In the genomic region with DNA sequence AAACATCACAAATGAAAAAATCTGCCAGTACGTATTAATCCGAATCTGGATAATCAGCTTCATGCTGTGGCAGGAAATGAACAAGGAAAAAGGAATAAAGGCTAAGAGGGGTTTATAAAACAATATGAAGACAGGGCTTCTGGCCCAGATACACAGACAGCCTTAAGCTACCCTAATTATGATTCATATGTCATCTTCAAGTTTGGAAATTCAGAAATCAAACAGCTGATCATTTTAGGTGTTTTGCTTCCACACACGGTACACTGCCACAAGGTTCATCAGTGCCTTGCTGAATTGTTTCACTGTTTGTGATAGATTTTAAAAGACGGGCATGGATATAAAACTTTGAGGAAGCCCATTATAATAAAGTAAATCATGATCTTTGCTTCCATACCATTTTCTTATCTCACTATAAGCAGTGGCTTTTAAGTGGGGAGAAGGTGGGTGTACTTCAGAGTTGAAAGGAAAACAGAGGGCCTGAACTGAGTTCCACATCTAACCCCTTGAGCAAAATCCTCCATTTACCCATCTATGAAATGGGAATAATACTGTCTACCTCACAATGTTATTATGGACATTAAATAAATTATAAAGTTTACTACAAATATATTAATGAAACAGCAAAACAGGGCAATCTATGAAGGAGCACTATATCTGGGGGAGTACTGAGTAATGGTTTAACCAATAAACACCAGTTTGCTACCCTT, we compare ENCODE assay signal across 1 cellular context.
TF ChIP-seq lines count a peak whose summit lies in the region.

No MANE protein-coding gene starts in this region.

TF ChIP-seq in K562, 482 proteins besides CTCF, POLR2A, EP300 and RAD21:
- TF ChIP-seq MBD2 (IDR thresholded peaks at IDR 0.05; ENCODE audit: borderline replicate concordance, low read depth) (no peak), RBM25 (IDR thresholded peaks at IDR 0.05; ENCODE audit: low read depth, low read length, severe bottlenecking) (peak; percentile 83)
